Comparison of ENCODE assay signal across 36 cellular contexts in genomic region chr7:156556083-156556482, GRCh38.
DNase-seq lines count a peak whose midpoint lies in the region; ATAC-seq, FAIRE-seq and TF ChIP-seq lines count a peak whose summit lies in the region.
"Had no signal": no experiment of that assay in that cellular context is flagged by ENCODE, and none has a peak within 500 bp of the region (broad histone marks: within the 10 kb centered on the region; RNA-seq: fewer than 3 reads in every experiment).

No MANE protein-coding gene starts in this region.

- no peak overlapping the region for H3K4ac ChIP-seq in neuronal stem cell (ENCODE audit: low read length)

- no peak for FAIRE-seq in HepG2 (lab: Jason Lieb, UNC)
- FAIRE-seq: A549, D721Med had no signal

- peaks cover 3% of the 10 kb centered on the region for H3K4me1 Mint-ChIP-seq in T-helper 17 cell
- H3K4me1 Mint-ChIP-seq: B cell; CD14-positive monocyte; CD4-positive, alpha-beta memory T cell; CD4-positive, CD25-positive, alpha-beta regulatory T cell; CD8-positive, alpha-beta memory T cell had no signal

- H2BK12ac ChIP-seq in neuronal stem cell (ENCODE audit: low read length), result peak overlapping the region; percentile 41

- H3K9ac ChIP-seq in HepG2 (ENCODE audit: insufficient read depth, low read depth, low read length) (no peak overlapping the region), neuronal stem cell (ENCODE audit: low read depth, low read length, poor library complexity) (no peak overlapping the region), smooth muscle cell (ENCODE audit: low read depth) (no peak overlapping the region)
- H3K9ac ChIP-seq: BLaER1; BLaER1 treated with 17β-estradiol and CSF1 and Interleukin-3, amounts not matched to agents 10 nM and 100 nM had no signal

- BruUV-seq in HepG2 (replicated peaks; lab: Mats Ljungman, UMichigan), result no TSS peak

- no peaks in the 10 kb centered on the region for H3K36me3 Mint-ChIP-seq in T-helper 17 cell (ENCODE audit: low read depth)
- H3K36me3 Mint-ChIP-seq: CD14-positive monocyte; CD4-positive, alpha-beta memory T cell; CD4-positive, CD25-positive, alpha-beta regulatory T cell; CD8-positive, alpha-beta memory T cell; CD8-positive, alpha-beta T cell had no signal

- no peak overlapping the region for H3K4me2 ChIP-seq in HepG2 (ENCODE audit: low read depth, low read length)
- no peak overlapping the region for H3K4me2 ChIP-seq in neuronal stem cell (ENCODE audit: insufficient read depth, low read length, poor library complexity, severe bottlenecking)
- H3K4me2 ChIP-seq in smooth muscle cell, result no peak overlapping the region
- H3K4me2 ChIP-seq: A549; BLaER1; BLaER1 treated with 17β-estradiol and CSF1 and Interleukin-3, amounts not matched to agents 10 nM and 100 nM had no signal

- no peaks in the 10 kb centered on the region for H3K36me3 ChIP-seq in HepG2 (replicated peaks in 1 of 2; ENCODE audit: control insufficient read depth in 1 of 2, insufficient read depth in 2 of 2, low read length in 2 of 2)
- no peaks in the 10 kb centered on the region for H3K36me3 ChIP-seq in right lobe of liver
- H3K36me3 ChIP-seq in HEK293 (ENCODE audit: control insufficient read depth in 2 of 2, insufficient read depth in 1 of 2, low read length in 2 of 2), result no peaks in the 10 kb centered on the region
- H3K36me3 ChIP-seq in neuronal stem cell (replicated peaks in 1 of 2; ENCODE audit: control insufficient read depth in 2 of 2, insufficient read depth in 2 of 2, low read length in 2 of 2), result no peaks in the 10 kb centered on the region
- no peaks in the 10 kb centered on the region for H3K36me3 ChIP-seq in smooth muscle cell (ENCODE audit: low read depth)
- H3K36me3 ChIP-seq: BE2C; BLaER1; BLaER1 treated with 17β-estradiol and CSF1 and Interleukin-3, amounts not matched to agents 10 nM and 100 nM had no signal

- no peak for TF ChIP-seq RAD21 in HepG2 (CRISPR knock-in tag; IDR thresholded peaks at IDR 0.05)

- no peak overlapping the region for H3K4me3 ChIP-seq in HepG2 (replicated peaks in 1 of 3; ENCODE audit: insufficient read depth in 1 of 3, low read depth in 2 of 3, low read length in 3 of 3)
- H3K4me3 ChIP-seq in right lobe of liver, result no peak overlapping the region
- no peak overlapping the region for H3K4me3 ChIP-seq in HEK293 (ENCODE audit: low read depth, low read length)
- no peak overlapping the region for H3K4me3 ChIP-seq in neuronal stem cell (ENCODE audit: low read length in 2 of 2)
- no peak overlapping the region for H3K4me3 ChIP-seq in smooth muscle cell
- H3K4me3 ChIP-seq: A549; BLaER1; BLaER1 treated with 17β-estradiol and CSF1 and Interleukin-3, amounts not matched to agents 10 nM and 100 nM had no signal

- in situ Hi-C loops in HepG2 (cut with HindIII; ENCODE audit: extremely low pct_ligation_motif_present, low pct_unique_long_range_greater_than_20kb), result no loop called here

- peak overlapping the region; percentile 67 for H3K27ac Mint-ChIP-seq in T-helper 17 cell
- H3K27ac Mint-ChIP-seq: B cell; CD14-positive monocyte; CD4-positive, alpha-beta memory T cell; CD4-positive, alpha-beta T cell; CD4-positive, CD25-positive, alpha-beta regulatory T cell; CD8-positive, alpha-beta memory T cell; CD8-positive, alpha-beta T cell had no signal

- WGBS in HepG2 (ENCODE audit: low lambda C conversion rate), result 94% methylated on average over 2 of the region's 2 CpGs
- 83% methylated on average over 1 of the region's 2 CpGs for WGBS in right lobe of liver (ENCODE audit: insufficient coverage, low coverage, low lambda C conversion rate, missing lambda C conversion rate)
- WGBS in neuronal stem cell (ENCODE audit: extremely low coverage in 2 of 2, insufficient read length in 2 of 2, insufficient replicate concordance in 1 of 2), 2 donors, result no CpG with 5 or more reads among the region's 2 CpGs
- WGBS in smooth muscle cell (ENCODE audit: low lambda C conversion rate), result 93% methylated on average over 2 of the region's 2 CpGs

- H2BK120ac ChIP-seq in neuronal stem cell (ENCODE audit: low read depth, low read length), result no peak overlapping the region

- no peak overlapping the region for H3K23ac ChIP-seq in neuronal stem cell (ENCODE audit: low read depth, low read length, poor library complexity)

- no peaks in the 10 kb centered on the region for H4K20me1 ChIP-seq in HepG2 (ENCODE audit: insufficient read depth, low read length)
- no peaks in the 10 kb centered on the region for H4K20me1 ChIP-seq in smooth muscle cell (ENCODE audit: low read depth)
- H4K20me1 ChIP-seq: BLaER1; BLaER1 treated with 17β-estradiol and CSF1 and Interleukin-3, amounts not matched to agents 10 nM and 100 nM had no signal

- H3K27ac ChIP-seq in HepG2 (ENCODE audit: extremely low read length, insufficient read depth, low read length) (no peak overlapping the region), right lobe of liver (no peak overlapping the region), HEK293 (ENCODE audit: extremely low read depth, low read depth, low read length) (no peak overlapping the region), neuronal stem cell (replicated peaks; ENCODE audit: low read length) (no peak overlapping the region), smooth muscle cell (ENCODE audit: low read depth) (no peak overlapping the region)
- H3K27ac ChIP-seq: 22Rv1; A549; BLaER1; BLaER1 treated with 17β-estradiol and CSF1 and Interleukin-3, amounts not matched to agents 10 nM and 100 nM; C4-2B had no signal

- no peak overlapping the region for H4K91ac ChIP-seq in neuronal stem cell (ENCODE audit: low read depth, low read length, poor library complexity)

- H3K9me3 ChIP-seq in HepG2 (ENCODE audit: low read length), result no peaks in the 10 kb centered on the region
- H3K9me3 ChIP-seq in right lobe of liver, result no peaks in the 10 kb centered on the region
- no peaks in the 10 kb centered on the region for H3K9me3 ChIP-seq in HEK293 (ENCODE audit: control insufficient read depth, insufficient read depth, low read depth, low read length)
- no peaks in the 10 kb centered on the region for H3K9me3 ChIP-seq in T-helper 17 cell (ENCODE audit: control insufficient read depth, low read length, poor library complexity, severe bottlenecking)
- H3K9me3 ChIP-seq in neuronal stem cell (replicated peaks in 1 of 2; ENCODE audit: control insufficient read depth in 2 of 2, insufficient read depth in 1 of 2, low read depth in 1 of 2, low read length in 2 of 2), result no peaks in the 10 kb centered on the region
- H3K9me3 ChIP-seq in smooth muscle cell (replicated peaks; ENCODE audit: low read depth), result no peaks in the 10 kb centered on the region
- H3K9me3 ChIP-seq: A549, BE2C, BLaER1 had no signal

- no peak overlapping the region for H3K18ac ChIP-seq in neuronal stem cell (ENCODE audit: low read length)

- no peak overlapping the region for H2AK5ac ChIP-seq in neuronal stem cell (ENCODE audit: low read depth, low read length)

- H3K27me3 Mint-ChIP-seq in T-helper 17 cell, result peaks cover 9% of the 10 kb centered on the region
- H3K27me3 Mint-ChIP-seq: CD4-positive, CD25-positive, alpha-beta regulatory T cell had no signal

- TF ChIP-seq EP300 in HepG2 (IDR thresholded peaks at IDR 0.05; ENCODE audit: low read depth in 2 of 2, low read length in 2 of 2), result no peak
- no peak for TF ChIP-seq EP300 in HepG2 (CRISPR knock-in tag; IDR thresholded peaks at IDR 0.05; ENCODE audit: borderline replicate concordance)

- H2AFZ ChIP-seq in HepG2 (ENCODE audit: low read length), result no peak overlapping the region
- no peak overlapping the region for H2AFZ ChIP-seq in neuronal stem cell (ENCODE audit: low read length)
- H2AFZ ChIP-seq in smooth muscle cell (ENCODE audit: low read depth), result no peak overlapping the region

- CTCF ChIA-PET in HepG2 (lab: Yijun Ruan, JAX; ENCODE audit: low intra/inter-chr PET ratio, low total read pairs), result no interaction called here
- CTCF ChIA-PET in HEK293 (lab: Yijun Ruan, JAX), result no interaction called here

- intact Hi-C loops in HepG2 (cut with micrococcal nuclease; ENCODE audit: unreplicated experiment) (no loop called here), right lobe of liver (cut with DNase I) (no loop called here)

- no peaks in the 10 kb centered on the region for H3K27me3 ChIP-seq in HepG2 (ENCODE audit: control insufficient read depth in 1 of 2, insufficient read depth in 2 of 2, low read length in 2 of 2)
- H3K27me3 ChIP-seq in right lobe of liver, result no peaks in the 10 kb centered on the region
- H3K27me3 ChIP-seq in neuronal stem cell (ENCODE audit: control insufficient read depth in 3 of 3, insufficient read depth in 3 of 3, low read depth in 1 of 3, low read length in 3 of 3), result no peaks in the 10 kb centered on the region
- H3K27me3 ChIP-seq in smooth muscle cell (ENCODE audit: low read depth), result no peaks in the 10 kb centered on the region
- H3K27me3 ChIP-seq: BE2C; BLaER1; BLaER1 treated with 17β-estradiol and CSF1 and Interleukin-3, amounts not matched to agents 10 nM and 100 nM had no signal

- H2BK5ac ChIP-seq in neuronal stem cell (ENCODE audit: low read length), result no peak overlapping the region

- no peak for TF ChIP-seq POLR2A in HepG2 (IDR thresholded peaks at IDR 0.05; ENCODE audit: insufficient read depth in 1 of 2, low read depth in 2 of 2, low read length in 2 of 2)
- no peak for TF ChIP-seq POLR2A in right lobe of liver (IDR thresholded peaks at IDR 0.05)

- no peak overlapping the region for H3K4me3 Mint-ChIP-seq in T-helper 17 cell
- H3K4me3 Mint-ChIP-seq: B cell; CD14-positive monocyte; CD4-positive, alpha-beta memory T cell; CD4-positive, alpha-beta T cell; CD4-positive, CD25-positive, alpha-beta regulatory T cell; CD8-positive, alpha-beta memory T cell; CD8-positive, alpha-beta T cell had no signal

- H3K79me2 ChIP-seq in HepG2 (ENCODE audit: insufficient read depth, low read length) (no peaks in the 10 kb centered on the region), smooth muscle cell (ENCODE audit: low read depth) (no peaks in the 10 kb centered on the region)

- POLR2A ChIA-PET in HepG2 (lab: Yijun Ruan, JAX) (interaction anchor here (0.6 kb wide), 1 partner anchor 53 kb away, joined by 3 read pairs; no protein-coding TSS in a partner anchor), HEK293 (lab: Yijun Ruan, JAX) (no interaction called here)

- H3K14ac ChIP-seq in neuronal stem cell (ENCODE audit: low read length), result no peak overlapping the region

- DNase-seq in HepG2 (ENCODE audit: low spot score), result no peak
- no peak for DNase-seq in right lobe of liver
- no peak for DNase-seq in T-helper 17 cell
- no peak for DNase-seq in neuronal stem cell (ENCODE audit: low spot score)
- DNase-seq in SKM-1 (lab: John Stamatoyannopoulos, UW; ENCODE audit: unreplicated experiment), result no peak
- no peak for DNase-seq in stimulated activated CD4-positive, alpha-beta T cell treated with anti-CD3 and anti-CD28 coated beads, Interleukin-4, amount 100 ng/mL, for 1 hour
- no peak for DNase-seq in smooth muscle cell (lab: John Stamatoyannopoulos, UW; ENCODE audit: unreplicated experiment)
- DNase-seq: 8988T; ACHN; AML-193; BE2C; C1 segment of cervical spinal cord; Caco-2; Calu3; CD4-positive, alpha-beta memory T cell; CD4-positive, alpha-beta T cell; CD4-positive, CD25-positive, alpha-beta regulatory T cell; CD8-positive, alpha-beta memory T cell; CD8-positive, alpha-beta T cell; COR-L47; DMS 273 treated with DMSO at 0.1 percent for 48 hours; DMS153; DMS53; DMS79; DMS79 treated with DMSO at 0.1 percent for 48 hours; DND-41; EL had no signal

- no peaks in the 10 kb centered on the region for H3K79me1 ChIP-seq in neuronal stem cell (ENCODE audit: low read depth, low read length)

- H3F3A ChIP-seq in smooth muscle cell (ENCODE audit: low read depth), result no peaks in the 10 kb centered on the region

- no peak for TF ChIP-seq CTCF in HepG2 (CRISPR knock-in tag; IDR thresholded peaks at IDR 0.05)
- TF ChIP-seq CTCF in right lobe of liver (IDR thresholded peaks at IDR 0.05), result no peak
- TF ChIP-seq CTCF in HEK293 (tag by site-specific recombination; IDR thresholded peaks at IDR 0.05), result no peak
- no peak for TF ChIP-seq CTCF in smooth muscle cell (IDR thresholded peaks at IDR 0.05; ENCODE audit: borderline replicate concordance, insufficient read depth, poor library complexity, severe bottlenecking)

- no peak overlapping the region for H4K8ac ChIP-seq in neuronal stem cell (ENCODE audit: low read depth, low read length)

- no peak for ATAC-seq in HepG2
- ATAC-seq in right lobe of liver, result no peak
- no peak for ATAC-seq in T-helper 17 cell
- ATAC-seq: A549; CD8-positive, alpha-beta T cell had no signal

- no peaks in the 10 kb centered on the region; the same call in 1 of the 2 replicates for H3K4me1 ChIP-seq in HepG2 (ENCODE audit: insufficient read depth, low read length)
- H3K4me1 ChIP-seq in right lobe of liver, result no peaks in the 10 kb centered on the region
- no peaks in the 10 kb centered on the region for H3K4me1 ChIP-seq in HEK293 (ENCODE audit: control insufficient read depth, insufficient read depth, low read length)
- H3K4me1 ChIP-seq in neuronal stem cell (ENCODE audit: control insufficient read depth in 2 of 2, insufficient read depth in 1 of 2, low read depth in 1 of 2, low read length in 2 of 2), result no peaks in the 10 kb centered on the region
- no peaks in the 10 kb centered on the region for H3K4me1 ChIP-seq in smooth muscle cell (ENCODE audit: low read depth)
- H3K4me1 ChIP-seq: A549; BE2C; BLaER1; BLaER1 treated with 17β-estradiol and CSF1 and Interleukin-3, amounts not matched to agents 10 nM and 100 nM; Caco-2 had no signal

- H2BK15ac ChIP-seq in neuronal stem cell (ENCODE audit: low read length), result no peak overlapping the region
